Comparison of ENCODE assay signal across 23 cellular contexts in genomic region chr13:22665531-22665930, GRCh38.
DNase-seq lines count a peak whose midpoint lies in the region; TF ChIP-seq lines count a peak whose summit lies in the region.
"Had no signal": no experiment of that assay in that cellular context is flagged by ENCODE, and none has a peak within 500 bp of the region (broad histone marks: within the 10 kb centered on the region; RNA-seq: fewer than 3 reads in every experiment).

No MANE protein-coding gene starts in this region.

- H3K9me3 ChIP-seq in thyroid gland, result no peaks in the 10 kb centered on the region
- H3K9me3 ChIP-seq: breast epithelium, heart left ventricle, SK-N-SH, transverse colon had no signal

- no peaks in the 10 kb centered on the region for H3K27me3 ChIP-seq in thyroid gland
- H3K27me3 ChIP-seq: breast epithelium, foreskin keratinocyte, heart left ventricle, transverse colon had no signal

- DNase-seq in DMS 273 treated with DMSO at 0.1 percent for 48 hours (lab: John Stamatoyannopoulos, UW), result peak; percentile 0
- peak; percentile 6 for DNase-seq in LoVo (ENCODE audit: low spot score)
- DNase-seq in NCI-H345 (lab: John Stamatoyannopoulos, UW), result peak; percentile 84
- peak; percentile 15 for DNase-seq in SHP77 treated with DMSO at 0.1 percent for 48 hours (lab: John Stamatoyannopoulos, UW)
- no peak for DNase-seq in substantia nigra (lab: John Stamatoyannopoulos, UW)
- no peak for DNase-seq in thyroid gland
- DNase-seq in activated CD4-positive, alpha-beta T cell treated with anti-CD3 and anti-CD28 coated beads for 48 hours, result no peak
- DNase-seq in hypothalamus (lab: John Stamatoyannopoulos, UW), result no peak
- DNase-seq: activated CD4-positive, alpha-beta memory T cell treated with anti-CD3 and anti-CD28 coated beads for 36 hours; effector memory CD8-positive, alpha-beta T cell; foreskin keratinocyte; heart left ventricle; kidney glomerular epithelial cell; MM.1S; NCI-H226; nephron progenitor cell; SK-N-SH; stimulated activated naive CD8-positive, alpha-beta T cell treated with anti-CD3 and anti-CD28 coated beads, Interleukin-15, amount 100 ng/mL, for 72 hours; transverse colon had no signal

- H3K27ac ChIP-seq in substantia nigra (ENCODE audit: low read depth, low read length, poor library complexity, severe bottlenecking), result no peak overlapping the region
- no peak overlapping the region for H3K27ac ChIP-seq in thyroid gland
- H3K27ac ChIP-seq: breast epithelium, coronary artery, foreskin keratinocyte, heart left ventricle, transverse colon had no signal

- intact Hi-C loops in thyroid gland (cut with DNase I), result no loop called here

- no peaks in the 10 kb centered on the region for H3K36me3 ChIP-seq in thyroid gland
- H3K36me3 ChIP-seq: breast epithelium, heart left ventricle, transverse colon had no signal

- no peaks in the 10 kb centered on the region for H3K4me1 ChIP-seq in thyroid gland
- H3K4me1 ChIP-seq: breast epithelium, foreskin keratinocyte, heart left ventricle, transverse colon had no signal

- TF ChIP-seq POLR2A in thyroid gland (IDR thresholded peaks at IDR 0.05), result no peak

- no peak overlapping the region for H3K4me3 ChIP-seq in thyroid gland (replicated peaks in 1 of 3)
- H3K4me3 ChIP-seq: breast epithelium, coronary artery, heart left ventricle, K562, lung, transverse colon had no signal

- TF ChIP-seq CTCF in thyroid gland (IDR thresholded peaks at IDR 0.05), result no peak

- 51 to 62% methylated on average over 2 of the region's 2 CpGs for WGBS in thyroid gland, 2 donors

Comparison
In these comparisons a context has a peak if more than half of its experiments do, and no peak if none do; other contexts are left out.
1. DNase-seq: peak in DMS 273 treated with DMSO at 0.1 percent for 48 hours (single experiment), LoVo (single experiment), NCI-H345 (single experiment) and SHP77 treated with DMSO at 0.1 percent for 48 hours (single experiment); none in substantia nigra (0 of 49), thyroid gland (0 of 2), activated CD4-positive, alpha-beta T cell treated with anti-CD3 and anti-CD28 coated beads for 48 hours (single experiment) and hypothalamus (0 of 51).